26 cellular contexts compared by ENCODE assay signal in genomic region chr7:91348686-91349085, GRCh38.
DNase-seq lines count a peak whose midpoint lies in the region; ATAC-seq and TF ChIP-seq lines count a peak whose summit lies in the region.
"Had no signal": no experiment of that assay in that cellular context is flagged by ENCODE, and none has a peak within 500 bp of the region (broad histone marks: within the 10 kb centered on the region; RNA-seq: fewer than 3 reads in every experiment).

No MANE protein-coding gene starts in this region.

- intact Hi-C loops in left ventricle myocardium superior (cut with micrococcal nuclease) (no loop called here), Right ventricle myocardium inferior (cut with DNase I) (no loop called here)

- H3K27me3 Mint-ChIP-seq in stimulated activated memory B cell treated with anti-CD40 and anti-IgM and Interleukin-4, amounts not matched to agents 10 μg/mL and 1 μg/mL and 100 μg/mL, for 72 hours, result no peaks in the 10 kb centered on the region
- H3K27me3 Mint-ChIP-seq: activated B cell treated with CpG ODN at 0.5 μM for 24 hours; activated CD4-positive, alpha-beta memory T cell treated with anti-CD3 and anti-CD28 coated beads for 36 hours had no signal

- H3K4me3 Mint-ChIP-seq in stimulated activated memory B cell treated with anti-CD40 and anti-IgM and Interleukin-4, amounts not matched to agents 10 μg/mL and 1 μg/mL and 100 μg/mL, for 72 hours, result no peak overlapping the region
- H3K4me3 Mint-ChIP-seq: activated B cell treated with CpG ODN at 0.5 μM for 24 hours; activated CD4-positive, alpha-beta memory T cell treated with anti-CD3 and anti-CD28 coated beads for 36 hours; CD14-positive monocyte had no signal

- CTCF ChIA-PET in RWPE1 (lab: Yijun Ruan, JAX), result no interaction called here

- H3K9me3 Mint-ChIP-seq in stimulated activated memory B cell treated with anti-CD40 and anti-IgM and Interleukin-4, amounts not matched to agents 10 μg/mL and 1 μg/mL and 100 μg/mL, for 72 hours, result no peaks in the 10 kb centered on the region
- H3K9me3 Mint-ChIP-seq: activated B cell treated with CpG ODN at 0.5 μM for 24 hours; activated CD4-positive, alpha-beta memory T cell treated with anti-CD3 and anti-CD28 coated beads for 36 hours; CD14-positive monocyte had no signal

- H3K27ac ChIP-seq in RWPE1, result no peak overlapping the region
- H3K27ac ChIP-seq: esophagus squamous epithelium, SK-N-MC had no signal

- POLR2A ChIA-PET in RWPE1 (lab: Yijun Ruan, JAX; ENCODE audit: low non-redundant PET), result no interaction called here

- ATAC-seq in left ventricle myocardium superior (peak; percentile 26), Right ventricle myocardium inferior (no peak)
- ATAC-seq in stimulated activated memory B cell treated with anti-CD40 and anti-IgM and Interleukin-4, amounts not matched to agents 10 μg/mL and 1 μg/mL and 100 μg/mL, for 72 hours, result no peak
- ATAC-seq: GM12878, left lobe of liver had no signal

- DNase-seq in left ventricle myocardium superior, result no peak
- DNase-seq in Right ventricle myocardium inferior (ENCODE audit: missing footprints), result no peak
- peak; percentile 24 for DNase-seq in astrocyte of the hippocampus (ENCODE audit: low read depth, low spot score)
- peak; percentile 45 for DNase-seq in iris pigment epithelial cell (ENCODE audit: low read depth)
- DNase-seq in RWPE1 (ENCODE audit: low spot score), result no peak
- DNase-seq in NAMALWA (ENCODE audit: low spot score), result no peak
- DNase-seq in C1 segment of cervical spinal cord (lab: John Stamatoyannopoulos, UW), result no peak
- DNase-seq: 8988T; activated B cell treated with CpG ODN at 0.5 μM for 24 hours; activated CD4-positive, alpha-beta memory T cell treated with anti-CD3 and anti-CD28 coated beads for 36 hours; activated gamma-delta T cell; activated T-cell treated with anti-CD3 and anti-CD28 coated beads for 4 hours; adrenal gland; effector memory CD4-positive, alpha-beta T cell; esophagus squamous epithelium; GF-D8; GOT3; KG1; NCI-H2029 treated with DMSO at 0.1 percent for 48 hours; NCI-H446; substantia nigra had no signal

- no peaks in the 10 kb centered on the region for H3K36me3 Mint-ChIP-seq in stimulated activated memory B cell treated with anti-CD40 and anti-IgM and Interleukin-4, amounts not matched to agents 10 μg/mL and 1 μg/mL and 100 μg/mL, for 72 hours
- H3K36me3 Mint-ChIP-seq: activated CD4-positive, alpha-beta memory T cell treated with anti-CD3 and anti-CD28 coated beads for 36 hours; CD14-positive monocyte had no signal

- TF ChIP-seq CTCF in RWPE1 (conservative IDR thresholded peaks at IDR 0.05; ENCODE audit: low read depth), result no peak

- peak overlapping the region; percentile 80 for H3K27ac Mint-ChIP-seq in stimulated activated memory B cell treated with anti-CD40 and anti-IgM and Interleukin-4, amounts not matched to agents 10 μg/mL and 1 μg/mL and 100 μg/mL, for 72 hours
- H3K27ac Mint-ChIP-seq: activated B cell treated with CpG ODN at 0.5 μM for 24 hours; activated CD4-positive, alpha-beta memory T cell treated with anti-CD3 and anti-CD28 coated beads for 36 hours had no signal

- H3K4me1 Mint-ChIP-seq in stimulated activated memory B cell treated with anti-CD40 and anti-IgM and Interleukin-4, amounts not matched to agents 10 μg/mL and 1 μg/mL and 100 μg/mL, for 72 hours, result peaks cover 40% of the 10 kb centered on the region

Comparison
In these comparisons a context has a peak if more than half of its experiments do, and no peak if none do; other contexts are left out.
1. DNase-seq: peak in astrocyte of the hippocampus (single experiment) and iris pigment epithelial cell (single experiment); none in left ventricle myocardium superior (single experiment), Right ventricle myocardium inferior (single experiment), RWPE1 (single experiment), NAMALWA (single experiment) and C1 segment of cervical spinal cord (0 of 14).